In the genomic region with DNA sequence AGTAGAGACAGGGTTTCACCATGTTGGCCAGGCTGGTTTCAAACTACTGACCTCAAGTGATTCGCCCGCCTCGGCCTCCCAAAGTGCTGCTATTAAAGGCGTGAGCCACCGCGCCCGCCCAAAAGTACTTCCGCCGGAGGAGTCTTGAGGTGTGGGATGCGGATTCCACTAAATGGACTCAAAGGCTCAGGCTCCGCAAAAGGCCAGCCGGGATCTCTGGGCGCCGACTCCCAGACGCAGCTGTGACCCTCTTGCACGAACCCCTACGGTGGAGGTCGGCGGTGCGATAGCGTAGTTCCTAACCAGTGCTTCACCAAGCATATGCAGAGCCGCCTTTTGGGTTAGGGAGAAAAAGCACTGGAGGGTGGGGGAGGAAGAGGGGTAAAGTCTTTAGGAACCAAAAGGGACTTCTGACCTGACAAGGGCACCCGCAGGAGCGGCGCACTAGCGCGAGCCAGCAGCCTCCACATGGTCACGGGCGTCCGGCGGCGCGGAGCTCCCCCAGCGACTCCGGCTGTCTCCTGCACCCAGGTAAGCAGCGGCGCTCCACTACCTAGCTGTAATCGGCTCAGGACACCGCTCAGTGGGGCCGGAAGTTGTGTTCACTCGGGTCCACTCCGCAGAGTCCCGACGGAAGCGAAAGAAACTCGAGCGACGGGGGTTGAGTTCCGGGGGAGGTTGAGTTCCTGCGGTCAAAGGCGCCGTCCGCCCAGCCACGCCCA, we compare ENCODE assay signal across 1 cellular context.
TF ChIP-seq lines count a peak whose summit lies in the region.

A gene (minus strand): TSS at position 590 of the 722 bp plus-strand sequence. CDS start 120 bp downstream, at position 470.

TF ChIP-seq in HepG2, 621 proteins besides CTCF, POLR2A, EP300 and RAD21 (continued from another document and continues in another):
- TF ChIP-seq, protein P1, sequence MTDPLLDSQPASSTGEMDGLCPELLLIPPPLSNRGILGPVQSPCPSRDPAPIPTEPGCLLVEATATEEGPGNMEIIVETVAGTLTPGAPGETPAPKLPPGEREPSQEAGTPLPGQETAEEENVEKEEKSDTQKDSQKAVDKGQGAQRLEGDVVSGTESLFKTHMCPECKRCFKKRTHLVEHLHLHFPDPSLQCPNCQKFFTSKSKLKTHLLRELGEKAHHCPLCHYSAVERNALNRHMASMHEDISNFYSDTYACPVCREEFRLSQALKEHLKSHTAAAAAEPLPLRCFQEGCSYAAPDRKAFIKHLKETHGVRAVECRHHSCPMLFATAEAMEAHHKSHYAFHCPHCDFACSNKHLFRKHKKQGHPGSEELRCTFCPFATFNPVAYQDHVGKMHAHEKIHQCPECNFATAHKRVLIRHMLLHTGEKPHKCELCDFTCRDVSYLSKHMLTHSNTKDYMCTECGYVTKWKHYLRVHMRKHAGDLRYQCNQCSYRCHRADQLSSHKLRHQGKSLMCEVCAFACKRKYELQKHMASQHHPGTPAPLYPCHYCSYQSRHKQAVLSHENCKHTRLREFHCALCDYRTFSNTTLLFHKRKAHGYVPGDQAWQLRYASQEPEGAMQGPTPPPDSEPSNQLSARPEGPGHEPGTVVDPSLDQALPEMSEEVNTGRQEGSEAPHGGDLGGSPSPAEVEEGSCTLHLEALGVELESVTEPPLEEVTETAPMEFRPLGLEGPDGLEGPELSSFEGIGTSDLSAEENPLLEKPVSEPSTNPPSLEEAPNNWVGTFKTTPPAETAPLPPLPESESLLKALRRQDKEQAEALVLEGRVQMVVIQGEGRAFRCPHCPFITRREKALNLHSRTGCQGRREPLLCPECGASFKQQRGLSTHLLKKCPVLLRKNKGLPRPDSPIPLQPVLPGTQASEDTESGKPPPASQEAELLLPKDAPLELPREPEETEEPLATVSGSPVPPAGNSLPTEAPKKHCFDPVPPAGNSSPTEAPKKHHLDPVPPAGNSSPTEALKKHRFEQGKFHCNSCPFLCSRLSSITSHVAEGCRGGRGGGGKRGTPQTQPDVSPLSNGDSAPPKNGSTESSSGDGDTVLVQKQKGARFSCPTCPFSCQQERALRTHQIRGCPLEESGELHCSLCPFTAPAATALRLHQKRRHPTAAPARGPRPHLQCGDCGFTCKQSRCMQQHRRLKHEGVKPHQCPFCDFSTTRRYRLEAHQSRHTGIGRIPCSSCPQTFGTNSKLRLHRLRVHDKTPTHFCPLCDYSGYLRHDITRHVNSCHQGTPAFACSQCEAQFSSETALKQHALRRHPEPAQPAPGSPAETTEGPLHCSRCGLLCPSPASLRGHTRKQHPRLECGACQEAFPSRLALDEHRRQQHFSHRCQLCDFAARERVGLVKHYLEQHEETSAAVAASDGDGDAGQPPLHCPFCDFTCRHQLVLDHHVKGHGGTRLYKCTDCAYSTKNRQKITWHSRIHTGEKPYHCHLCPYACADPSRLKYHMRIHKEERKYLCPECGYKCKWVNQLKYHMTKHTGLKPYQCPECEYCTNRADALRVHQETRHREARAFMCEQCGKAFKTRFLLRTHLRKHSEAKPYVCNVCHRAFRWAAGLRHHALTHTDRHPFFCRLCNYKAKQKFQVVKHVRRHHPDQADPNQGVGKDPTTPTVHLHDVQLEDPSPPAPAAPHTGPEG (CRISPR knock-in tag; IDR thresholded peaks at IDR 0.05): peak; percentile 67
- TF ChIP-seq, protein P2, sequence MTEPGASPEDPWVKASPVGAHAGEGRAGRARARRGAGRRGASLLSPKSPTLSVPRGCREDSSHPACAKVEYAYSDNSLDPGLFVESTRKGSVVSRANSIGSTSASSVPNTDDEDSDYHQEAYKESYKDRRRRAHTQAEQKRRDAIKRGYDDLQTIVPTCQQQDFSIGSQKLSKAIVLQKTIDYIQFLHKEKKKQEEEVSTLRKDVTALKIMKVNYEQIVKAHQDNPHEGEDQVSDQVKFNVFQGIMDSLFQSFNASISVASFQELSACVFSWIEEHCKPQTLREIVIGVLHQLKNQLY (CRISPR knock-in tag; IDR thresholded peaks at IDR 0.05): peak; percentile 29; the same call in 1 of the 2 replicates
- TF ChIP-seq ARID2 (CRISPR knock-in tag; IDR thresholded peaks at IDR 0.05; ENCODE audit: borderline replicate concordance) (0 out of 2 replicates have a peak, but pooled peaks have one; percentile 32), YY1 (IDR thresholded peaks at IDR 0.05; ENCODE audit: insufficient read depth, insufficient replicate concordance, low read depth, low read length) (peak; percentile 81), CENPX (CRISPR knock-in tag; IDR thresholded peaks at IDR 0.05) (no peak), CBX5 (CRISPR knock-in tag; IDR thresholded peaks at IDR 0.05; ENCODE audit: borderline replicate concordance) (peak; percentile 97; the same call in 1 of the 2 replicates), CCDC6 (CRISPR knock-in tag; IDR thresholded peaks at IDR 0.05) (no peak), REPIN1 (CRISPR knock-in tag; IDR thresholded peaks at IDR 0.05; ENCODE audit: borderline replicate concordance, low read depth) (peak; percentile 49), MYNN (CRISPR knock-in tag; IDR thresholded peaks at IDR 0.05; ENCODE audit: low read depth) (no peak), GPN1 (CRISPR knock-in tag; IDR thresholded peaks at IDR 0.05; ENCODE audit: borderline replicate concordance) (no peak), SATB2 (CRISPR knock-in tag; IDR thresholded peaks at IDR 0.05) (no peak), ZNF841 (CRISPR knock-in tag; IDR thresholded peaks at IDR 0.05; ENCODE audit: borderline replicate concordance) (no peak), ZNF713 (CRISPR knock-in tag; IDR thresholded peaks at IDR 0.05) (no peak), HOXA9 (CRISPR knock-in tag; IDR thresholded peaks at IDR 0.05; ENCODE audit: borderline replicate concordance) (no peak)
- TF ChIP-seq, protein P3, sequence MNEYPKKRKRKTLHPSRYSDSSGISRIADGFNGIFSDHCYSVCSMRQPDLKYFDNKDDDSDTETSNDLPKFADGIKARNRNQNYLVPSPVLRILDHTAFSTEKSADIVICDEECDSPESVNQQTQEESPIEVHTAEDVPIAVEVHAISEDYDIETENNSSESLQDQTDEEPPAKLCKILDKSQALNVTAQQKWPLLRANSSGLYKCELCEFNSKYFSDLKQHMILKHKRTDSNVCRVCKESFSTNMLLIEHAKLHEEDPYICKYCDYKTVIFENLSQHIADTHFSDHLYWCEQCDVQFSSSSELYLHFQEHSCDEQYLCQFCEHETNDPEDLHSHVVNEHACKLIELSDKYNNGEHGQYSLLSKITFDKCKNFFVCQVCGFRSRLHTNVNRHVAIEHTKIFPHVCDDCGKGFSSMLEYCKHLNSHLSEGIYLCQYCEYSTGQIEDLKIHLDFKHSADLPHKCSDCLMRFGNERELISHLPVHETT (CRISPR knock-in tag; conservative IDR thresholded peaks at IDR 0.05): peak; percentile 65; the same call in 1 of the 2 replicates
- TF ChIP-seq, protein P4, sequence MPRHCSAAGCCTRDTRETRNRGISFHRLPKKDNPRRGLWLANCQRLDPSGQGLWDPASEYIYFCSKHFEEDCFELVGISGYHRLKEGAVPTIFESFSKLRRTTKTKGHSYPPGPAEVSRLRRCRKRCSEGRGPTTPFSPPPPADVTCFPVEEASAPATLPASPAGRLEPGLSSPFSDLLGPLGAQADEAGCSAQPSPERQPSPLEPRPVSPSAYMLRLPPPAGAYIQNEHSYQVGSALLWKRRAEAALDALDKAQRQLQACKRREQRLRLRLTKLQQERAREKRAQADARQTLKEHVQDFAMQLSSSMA (CRISPR knock-in tag; IDR thresholded peaks at IDR 0.05): 0 out of 2 replicates have a peak, but pooled peaks have one; percentile 26
- TF ChIP-seq, protein P5, sequence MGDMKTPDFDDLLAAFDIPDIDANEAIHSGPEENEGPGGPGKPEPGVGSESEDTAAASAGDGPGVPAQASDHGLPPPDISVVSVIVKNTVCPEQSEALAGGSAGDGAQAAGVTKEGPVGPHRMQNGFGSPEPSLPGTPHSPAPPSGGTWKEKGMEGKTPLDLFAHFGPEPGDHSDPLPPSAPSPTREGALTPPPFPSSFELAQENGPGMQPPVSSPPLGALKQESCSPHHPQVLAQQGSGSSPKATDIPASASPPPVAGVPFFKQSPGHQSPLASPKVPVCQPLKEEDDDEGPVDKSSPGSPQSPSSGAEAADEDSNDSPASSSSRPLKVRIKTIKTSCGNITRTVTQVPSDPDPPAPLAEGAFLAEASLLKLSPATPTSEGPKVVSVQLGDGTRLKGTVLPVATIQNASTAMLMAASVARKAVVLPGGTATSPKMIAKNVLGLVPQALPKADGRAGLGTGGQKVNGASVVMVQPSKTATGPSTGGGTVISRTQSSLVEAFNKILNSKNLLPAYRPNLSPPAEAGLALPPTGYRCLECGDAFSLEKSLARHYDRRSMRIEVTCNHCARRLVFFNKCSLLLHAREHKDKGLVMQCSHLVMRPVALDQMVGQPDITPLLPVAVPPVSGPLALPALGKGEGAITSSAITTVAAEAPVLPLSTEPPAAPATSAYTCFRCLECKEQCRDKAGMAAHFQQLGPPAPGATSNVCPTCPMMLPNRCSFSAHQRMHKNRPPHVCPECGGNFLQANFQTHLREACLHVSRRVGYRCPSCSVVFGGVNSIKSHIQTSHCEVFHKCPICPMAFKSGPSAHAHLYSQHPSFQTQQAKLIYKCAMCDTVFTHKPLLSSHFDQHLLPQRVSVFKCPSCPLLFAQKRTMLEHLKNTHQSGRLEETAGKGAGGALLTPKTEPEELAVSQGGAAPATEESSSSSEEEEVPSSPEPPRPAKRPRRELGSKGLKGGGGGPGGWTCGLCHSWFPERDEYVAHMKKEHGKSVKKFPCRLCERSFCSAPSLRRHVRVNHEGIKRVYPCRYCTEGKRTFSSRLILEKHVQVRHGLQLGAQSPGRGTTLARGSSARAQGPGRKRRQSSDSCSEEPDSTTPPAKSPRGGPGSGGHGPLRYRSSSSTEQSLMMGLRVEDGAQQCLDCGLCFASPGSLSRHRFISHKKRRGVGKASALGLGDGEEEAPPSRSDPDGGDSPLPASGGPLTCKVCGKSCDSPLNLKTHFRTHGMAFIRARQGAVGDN (CRISPR knock-in tag; IDR thresholded peaks at IDR 0.05): peak; percentile 93
- TF ChIP-seq, protein P6, sequence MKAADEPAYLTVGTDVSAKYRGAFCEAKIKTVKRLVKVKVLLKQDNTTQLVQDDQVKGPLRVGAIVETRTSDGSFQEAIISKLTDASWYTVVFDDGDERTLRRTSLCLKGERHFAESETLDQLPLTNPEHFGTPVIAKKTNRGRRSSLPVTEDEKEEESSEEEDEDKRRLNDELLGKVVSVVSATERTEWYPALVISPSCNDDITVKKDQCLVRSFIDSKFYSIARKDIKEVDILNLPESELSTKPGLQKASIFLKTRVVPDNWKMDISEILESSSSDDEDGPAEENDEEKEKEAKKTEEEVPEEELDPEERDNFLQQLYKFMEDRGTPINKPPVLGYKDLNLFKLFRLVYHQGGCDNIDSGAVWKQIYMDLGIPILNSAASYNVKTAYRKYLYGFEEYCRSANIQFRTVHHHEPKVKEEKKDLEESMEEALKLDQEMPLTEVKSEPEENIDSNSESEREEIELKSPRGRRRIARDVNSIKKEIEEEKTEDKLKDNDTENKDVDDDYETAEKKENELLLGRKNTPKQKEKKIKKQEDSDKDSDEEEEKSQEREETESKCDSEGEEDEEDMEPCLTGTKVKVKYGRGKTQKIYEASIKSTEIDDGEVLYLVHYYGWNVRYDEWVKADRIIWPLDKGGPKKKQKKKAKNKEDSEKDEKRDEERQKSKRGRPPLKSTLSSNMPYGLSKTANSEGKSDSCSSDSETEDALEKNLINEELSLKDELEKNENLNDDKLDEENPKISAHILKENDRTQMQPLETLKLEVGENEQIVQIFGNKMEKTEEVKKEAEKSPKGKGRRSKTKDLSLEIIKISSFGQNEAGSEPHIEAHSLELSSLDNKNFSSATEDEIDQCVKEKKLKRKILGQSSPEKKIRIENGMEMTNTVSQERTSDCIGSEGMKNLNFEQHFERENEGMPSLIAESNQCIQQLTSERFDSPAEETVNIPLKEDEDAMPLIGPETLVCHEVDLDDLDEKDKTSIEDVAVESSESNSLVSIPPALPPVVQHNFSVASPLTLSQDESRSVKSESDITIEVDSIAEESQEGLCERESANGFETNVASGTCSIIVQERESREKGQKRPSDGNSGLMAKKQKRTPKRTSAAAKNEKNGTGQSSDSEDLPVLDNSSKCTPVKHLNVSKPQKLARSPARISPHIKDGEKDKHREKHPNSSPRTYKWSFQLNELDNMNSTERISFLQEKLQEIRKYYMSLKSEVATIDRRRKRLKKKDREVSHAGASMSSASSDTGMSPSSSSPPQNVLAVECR (CRISPR knock-in tag; IDR thresholded peaks at IDR 0.05; ENCODE audit: borderline replicate concordance): peak; percentile 84; the same call in 1 of the 2 replicates
- TF ChIP-seq, protein P7, sequence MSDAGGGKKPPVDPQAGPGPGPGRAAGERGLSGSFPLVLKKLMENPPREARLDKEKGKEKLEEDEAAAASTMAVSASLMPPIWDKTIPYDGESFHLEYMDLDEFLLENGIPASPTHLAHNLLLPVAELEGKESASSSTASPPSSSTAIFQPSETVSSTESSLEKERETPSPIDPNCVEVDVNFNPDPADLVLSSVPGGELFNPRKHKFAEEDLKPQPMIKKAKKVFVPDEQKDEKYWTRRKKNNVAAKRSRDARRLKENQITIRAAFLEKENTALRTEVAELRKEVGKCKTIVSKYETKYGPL (CRISPR knock-in tag; IDR thresholded peaks at IDR 0.05): no peak
- TF ChIP-seq, protein P8, sequence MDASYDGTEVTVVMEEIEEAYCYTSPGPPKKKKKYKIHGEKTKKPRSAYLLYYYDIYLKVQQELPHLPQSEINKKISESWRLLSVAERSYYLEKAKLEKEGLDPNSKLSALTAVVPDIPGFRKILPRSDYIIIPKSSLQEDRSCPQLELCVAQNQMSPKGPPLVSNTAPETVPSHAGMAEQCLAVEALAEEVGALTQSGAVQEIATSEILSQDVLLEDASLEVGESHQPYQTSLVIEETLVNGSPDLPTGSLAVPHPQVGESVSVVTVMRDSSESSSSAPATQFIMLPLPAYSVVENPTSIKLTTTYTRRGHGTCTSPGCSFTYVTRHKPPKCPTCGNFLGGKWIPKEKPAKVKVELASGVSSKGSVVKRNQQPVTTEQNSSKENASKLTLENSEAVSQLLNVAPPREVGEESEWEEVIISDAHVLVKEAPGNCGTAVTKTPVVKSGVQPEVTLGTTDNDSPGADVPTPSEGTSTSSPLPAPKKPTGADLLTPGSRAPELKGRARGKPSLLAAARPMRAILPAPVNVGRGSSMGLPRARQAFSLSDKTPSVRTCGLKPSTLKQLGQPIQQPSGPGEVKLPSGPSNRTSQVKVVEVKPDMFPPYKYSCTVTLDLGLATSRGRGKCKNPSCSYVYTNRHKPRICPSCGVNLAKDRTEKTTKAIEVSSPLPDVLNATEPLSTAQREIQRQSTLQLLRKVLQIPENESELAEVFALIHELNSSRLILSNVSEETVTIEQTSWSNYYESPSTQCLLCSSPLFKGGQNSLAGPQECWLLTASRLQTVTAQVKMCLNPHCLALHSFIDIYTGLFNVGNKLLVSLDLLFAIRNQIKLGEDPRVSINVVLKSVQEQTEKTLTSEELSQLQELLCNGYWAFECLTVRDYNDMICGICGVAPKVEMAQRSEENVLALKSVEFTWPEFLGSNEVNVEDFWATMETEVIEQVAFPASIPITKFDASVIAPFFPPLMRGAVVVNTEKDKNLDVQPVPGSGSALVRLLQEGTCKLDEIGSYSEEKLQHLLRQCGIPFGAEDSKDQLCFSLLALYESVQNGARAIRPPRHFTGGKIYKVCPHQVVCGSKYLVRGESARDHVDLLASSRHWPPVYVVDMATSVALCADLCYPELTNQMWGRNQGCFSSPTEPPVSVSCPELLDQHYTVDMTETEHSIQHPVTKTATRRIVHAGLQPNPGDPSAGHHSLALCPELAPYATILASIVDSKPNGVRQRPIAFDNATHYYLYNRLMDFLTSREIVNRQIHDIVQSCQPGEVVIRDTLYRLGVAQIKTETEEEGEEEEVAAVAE (CRISPR knock-in tag; IDR thresholded peaks at IDR 0.05; ENCODE audit: borderline replicate concordance): peak; percentile 90
